In the genomic region with DNA sequence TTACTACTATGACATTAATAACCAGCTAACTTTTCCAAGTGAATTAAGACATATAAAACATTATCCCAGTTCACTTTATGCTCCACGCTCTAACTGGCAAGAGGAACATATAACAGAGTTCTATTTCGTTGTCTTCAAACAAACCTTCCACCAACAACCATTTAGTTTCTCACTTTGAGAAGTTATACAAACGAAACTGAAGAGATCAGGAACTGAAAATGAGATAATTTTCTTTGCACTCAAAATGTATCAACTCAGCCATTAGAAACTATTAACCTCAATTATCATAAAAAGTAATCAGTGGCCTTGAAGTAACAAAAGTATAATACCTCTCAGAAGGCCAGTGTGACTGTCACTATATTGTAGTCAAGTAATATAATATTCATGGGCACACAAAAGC, we compare ENCODE assay signal across 13 cellular contexts.
DNase-seq lines count a peak whose midpoint lies in the region; ATAC-seq and TF ChIP-seq lines count a peak whose summit lies in the region.
"Had no signal": no experiment of that assay in that cellular context is flagged by ENCODE, and none has a peak within 500 bp of the region (broad histone marks: within the 10 kb centered on the region; RNA-seq: fewer than 3 reads in every experiment).

No MANE protein-coding gene starts in this region.

- H3K4me1 ChIP-seq in adrenal gland (replicated peaks in 1 of 2) (no peaks in the 10 kb centered on the region), heart left ventricle (peaks cover 0 to 2% (median 0%) of the 10 kb centered on the region in 12 donors)
- H3K4me1 ChIP-seq: esophagus squamous epithelium had no signal

- no peak overlapping the region for H3K4me3 ChIP-seq in GM12865 (ENCODE audit: low read depth, low read length)
- H3K4me3 ChIP-seq in adrenal gland = no peak overlapping the region
- H3K4me3 ChIP-seq in heart left ventricle = no peak overlapping the region
- H3K4me3 ChIP-seq: esophagus squamous epithelium, mucosa of descending colon had no signal

- peak; percentile 12 for DNase-seq in GM12865 (ENCODE audit: low read depth)
- DNase-seq in adrenal gland = no peak
- no peak for DNase-seq in heart left ventricle
- no peak for DNase-seq in medulla oblongata (ENCODE audit: extremely low spot score)
- DNase-seq in stimulated activated CD8-positive, alpha-beta memory T cell treated with anti-CD3 and anti-CD28 coated beads, Interleukin-4, amount 100 ng/mL, for 48 hours = no peak
- DNase-seq: activated CD4-positive, alpha-beta T cell treated with anti-CD3 and anti-CD28 coated beads, Interleukin-2, amount 10 ng/mL, durations not matched to agents 7 days and 5 days; activated naive CD4-positive, alpha-beta T cell treated with Interleukin-2 at 50 U/mL for 16 hours; esophagus squamous epithelium; mucosa of descending colon; substantia nigra had no signal

- TF ChIP-seq CTCF in GM12865 (IDR thresholded peaks at IDR 0.05; ENCODE audit: insufficient read depth, low read depth, low read length, missing control alignments) = no peak
- TF ChIP-seq CTCF in adrenal gland (IDR thresholded peaks at IDR 0.05) = no peak
- TF ChIP-seq CTCF in heart left ventricle (IDR thresholded peaks at IDR 0.05) = no peak

- 57 to 96% (median 77%) methylated on average over 3 of the region's 3 CpGs for whole genome bisulfite sequencing in adrenal gland, 4 donors
- 67 to 94% (median 80%) methylated on average over 3 of the region's 3 CpGs for WGBS in heart left ventricle, 4 donors

- peak; percentile 66 for ATAC-seq in GM19397 (IDR thresholded peaks at IDR 0.05; ENCODE audit: unreplicated experiment)
- ATAC-seq in HG02798 (IDR thresholded peaks at IDR 0.05; ENCODE audit: poor library complexity, unreplicated experiment) = peak; percentile 95
- ATAC-seq in HG03460 (IDR thresholded peaks at IDR 0.05; ENCODE audit: unreplicated experiment) = peak; percentile 90
- ATAC-seq in heart left ventricle = no peak
- ATAC-seq: mucosa of descending colon had no signal

- intact Hi-C loops in adrenal gland (cut with DNase I) = no loop called here
- intact Hi-C loops in heart left ventricle (cut with DNase I) = no loop called here

- H3K36me3 ChIP-seq in adrenal gland (replicated peaks in 1 of 2) (peaks cover 0 to 7% of the 10 kb centered on the region in 2 donors), heart left ventricle (peaks cover 0 to 32% (median 12%) of the 10 kb centered on the region in 9 donors)

- H3K9me3 ChIP-seq in adrenal gland (replicated peaks in 1 of 3) = no peaks in the 10 kb centered on the region
- peaks cover 0 to 4% (median 0%) of the 10 kb centered on the region in 12 donors for H3K9me3 ChIP-seq in heart left ventricle
- H3K9me3 ChIP-seq: mucosa of descending colon had no signal

- H3K27ac ChIP-seq in adrenal gland = no peak overlapping the region
- H3K27ac ChIP-seq in heart left ventricle = no peak overlapping the region
- H3K27ac ChIP-seq: esophagus squamous epithelium had no signal

- H3K27me3 ChIP-seq in adrenal gland (no peaks in the 10 kb centered on the region), heart left ventricle (no peaks in the 10 kb centered on the region)
- H3K27me3 ChIP-seq: esophagus squamous epithelium had no signal

- TF ChIP-seq POLR2A in adrenal gland (IDR thresholded peaks at IDR 0.05) = no peak
- no peak for TF ChIP-seq POLR2A in heart left ventricle (IDR thresholded peaks at IDR 0.05)

Comparison
In these comparisons a context has a peak if more than half of its experiments do, and no peak if none do; other contexts are left out.
1. ATAC-seq: peak in GM19397 (single experiment), HG02798 (single experiment) and HG03460 (single experiment); none in heart left ventricle (0 of 4).